ENCODE assay signal across 7 cellular contexts in the genomic region with DNA sequence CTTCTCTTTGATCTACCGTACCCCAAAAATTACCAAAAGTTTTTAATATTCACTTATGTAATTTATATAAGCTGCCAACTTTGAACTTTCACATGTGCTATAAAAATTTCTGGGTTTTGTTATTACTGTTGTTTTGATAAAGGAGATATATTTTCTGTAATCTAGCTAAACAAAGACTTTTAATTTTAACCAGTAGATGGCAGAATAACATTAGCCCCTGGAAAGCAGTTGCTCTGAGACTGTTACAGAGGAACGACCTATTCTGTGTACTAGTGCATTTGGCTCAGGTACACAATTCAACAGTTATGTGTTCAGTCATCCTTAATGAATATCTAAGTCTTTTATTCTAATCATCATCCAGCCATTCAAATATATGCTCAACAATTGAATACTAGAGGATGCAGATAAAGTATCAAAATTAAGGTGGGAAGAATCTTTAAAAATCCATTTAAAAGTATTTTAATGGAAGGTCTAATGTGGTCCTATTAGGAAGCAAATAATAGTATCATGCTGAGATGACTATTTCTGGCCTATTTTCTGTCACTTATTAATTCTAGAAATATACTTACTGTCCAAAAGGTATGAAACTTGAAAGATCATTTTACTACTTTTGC. TPM values are rescaled to one million over a fixed set of nuclear protein-coding genes. Genes with fewer than 3 reads are reported as not detected.
DNase-seq lines count a peak whose midpoint lies in the region; ATAC-seq and TF ChIP-seq lines count a peak whose summit lies in the region.

No MANE protein-coding gene starts in this region.

- H3K36me3 ChIP-seq in GM06990 (ENCODE audit: control insufficient read depth, insufficient read depth, low read length) (peaks cover 2% of the 10 kb centered on the region), esophagus muscularis mucosa (peaks cover 0 to 29% (median 21%) of the 10 kb centered on the region in 4 donors), osteoblast (ENCODE audit: insufficient read depth, low read length) (peaks cover 18% of the 10 kb centered on the region)

- peak; percentile 49 for TF ChIP-seq CTCF in GM06990 (IDR thresholded peaks at IDR 0.05; ENCODE audit: insufficient read depth, low read length, poor library complexity, severe bottlenecking)
- TF ChIP-seq CTCF in esophagus muscularis mucosa (IDR thresholded peaks at IDR 0.05), result peak; percentile 59 to 70 (median 68)
- peak; percentile 63 for TF ChIP-seq CTCF in osteoblast (IDR thresholded peaks at IDR 0.05; ENCODE audit: extremely low read depth, low read depth, low read length)

- H3K27ac ChIP-seq in esophagus muscularis mucosa (replicated peaks in 1 of 4), result no peak overlapping the region
- no peak overlapping the region for H3K27ac ChIP-seq in osteoblast (ENCODE audit: low read depth, low read length)

- H3K4me3 ChIP-seq in GM06990 (replicated peaks; ENCODE audit: low read depth, low read length) (no peak overlapping the region), esophagus muscularis mucosa (no peak overlapping the region), osteoblast (ENCODE audit: insufficient read depth, low read length) (no peak overlapping the region)

- H2AFZ ChIP-seq in osteoblast (ENCODE audit: low read length), result no peak overlapping the region

- no peak for TF ChIP-seq EP300 in esophagus muscularis mucosa (IDR thresholded peaks at IDR 0.05)

- peaks cover 34% of the 10 kb centered on the region for H4K20me1 ChIP-seq in osteoblast (ENCODE audit: insufficient read depth, low read length)

- H3K4me1 ChIP-seq in esophagus muscularis mucosa, result peaks cover 21 to 54% (median 51%) of the 10 kb centered on the region in 4 donors
- peaks cover 13% of the 10 kb centered on the region for H3K4me1 ChIP-seq in osteoblast (ENCODE audit: insufficient read depth, low read length)

- H3K9me3 ChIP-seq in esophagus muscularis mucosa (no peaks in the 10 kb centered on the region), osteoblast (ENCODE audit: low read depth, low read length) (no peaks in the 10 kb centered on the region)

- DNase-seq in GM06990 (ENCODE audit: extremely low read depth, insufficient read length) (peak; percentile 43), HS-5 (ENCODE audit: low read depth) (peak; percentile 13), RKO (ENCODE audit: low spot score) (peak; percentile 74), esophagus muscularis mucosa (ENCODE audit: extremely low spot score) (no peak), osteoblast (ENCODE audit: insufficient read length, low spot score, missing footprints) (no peak)
- DNase-seq in activated CD4-positive, alpha-beta T cell treated with anti-CD3 and anti-CD28 coated beads, Interleukin-2, amount 50 U/mL, for 4 hours, result no peak

- 29% methylated on average over 2 of the region's 2 CpGs for WGBS in esophagus muscularis mucosa

- peaks cover 64% of the 10 kb centered on the region for H3K79me2 ChIP-seq in osteoblast (ENCODE audit: insufficient read depth, low read length)

- peak; percentile 76 for ATAC-seq in GM21390 (IDR thresholded peaks at IDR 0.05; ENCODE audit: unreplicated experiment)

- intact Hi-C loops in esophagus muscularis mucosa (cut with DNase I), result no loop called here

- H3K27me3 ChIP-seq in GM06990 (replicated peaks; ENCODE audit: control insufficient read depth, insufficient read depth, low read length) (no peaks in the 10 kb centered on the region), esophagus muscularis mucosa (no peaks in the 10 kb centered on the region), osteoblast (ENCODE audit: insufficient read depth, low read length) (no peaks in the 10 kb centered on the region)

- no peak for TF ChIP-seq POLR2A in esophagus muscularis mucosa (IDR thresholded peaks at IDR 0.05; ENCODE audit: low read depth)

- H3K4me2 ChIP-seq in osteoblast (ENCODE audit: insufficient read depth, low read length), result no peak overlapping the region

RNA-seq across cellular contexts. Expression of gene KLHL9, which starts 8.6 kb away (rescaled TPM):
- total RNA-seq in esophagus muscularis mucosa (10 to 100 TPM; 19.2 to 22.8 (median 21.3) TPM), osteoblast (35.9 and 38.4 TPM in 2 replicates)

RNA-seq across cellular contexts. Expression of gene IFNA5, which starts 21.5 kb away (rescaled TPM):
- total RNA-seq in esophagus muscularis mucosa, result not detected
- total RNA-seq in osteoblast, result not detected in 2 replicates

RNA-seq across cellular contexts. Expression of gene IFNA6, which starts 24.1 kb away (rescaled TPM):
- total RNA-seq in esophagus muscularis mucosa, result not detected
- not detected in 2 replicates for total RNA-seq in osteoblast

RNA-seq across cellular contexts. Expression of gene IFNA13, which starts 41.2 kb away (rescaled TPM):
- total RNA-seq in esophagus muscularis mucosa (not detected), osteoblast (not detected in 2 replicates)

RNA-seq across cellular contexts. Expression of gene IFNA2, which starts 58.6 kb away (rescaled TPM):
- not detected for total RNA-seq in esophagus muscularis mucosa
- not detected in 2 replicates for total RNA-seq in osteoblast

Comparison
In these comparisons a context has a peak if more than half of its experiments do, and no peak if none do; other contexts are left out.
1. DNase-seq: peak in GM06990 (single experiment), HS-5 (single experiment) and RKO (single experiment); none in esophagus muscularis mucosa (single experiment), osteoblast (single experiment) and activated CD4-positive, alpha-beta T cell treated with anti-CD3 and anti-CD28 coated beads, Interleukin-2, amount 50 U/mL, for 4 hours (0 of 2).
2. Peak in every context shown above with its lines, with median percentiles within 50 percentile points of each other: CTCF ChIP-seq.